8 cellular contexts compared by ENCODE assay signal in the genomic region with DNA sequence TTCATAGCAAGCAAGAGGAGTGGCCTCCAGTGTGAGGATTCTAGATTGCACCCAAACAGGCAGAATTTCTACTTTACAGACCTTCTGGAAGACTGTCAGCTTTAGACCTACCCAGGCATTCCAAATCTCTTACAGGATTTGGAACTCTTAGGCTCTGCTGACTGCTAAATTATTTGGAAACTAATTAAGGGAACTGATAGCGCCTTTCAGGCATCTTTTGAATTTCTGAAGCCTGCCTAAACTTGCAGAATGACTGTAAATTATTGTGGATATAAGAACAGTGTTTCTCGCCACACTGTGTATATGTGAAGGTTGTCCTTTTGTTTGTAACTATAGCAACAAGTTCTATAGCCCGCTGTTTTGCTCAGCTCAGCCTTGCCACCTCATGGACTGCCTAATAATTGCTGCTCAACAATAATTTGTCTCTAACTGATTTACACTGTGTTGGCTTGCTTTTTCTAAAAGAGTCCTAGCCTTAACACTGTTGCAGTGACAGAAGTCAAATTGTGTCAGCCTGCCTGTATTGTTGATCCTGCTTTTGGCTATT. TPM values are rescaled to one million over a fixed set of nuclear protein-coding genes. Genes with fewer than 3 reads are reported as not detected.
DNase-seq lines count a peak whose midpoint lies in the region; ATAC-seq and TF ChIP-seq lines count a peak whose summit lies in the region.
"Not testable (repeated sequence)": the region's sequence is repeated elsewhere in the genome, so short reads cannot be mapped to it uniquely, and the experiment has no call there.
"Had no signal": no experiment of that assay in that cellular context is flagged by ENCODE, and none has a peak within 500 bp of the region (broad histone marks: within the 10 kb centered on the region; RNA-seq: fewer than 3 reads in every experiment).

No MANE protein-coding gene starts in this region.

- not testable (repeated sequence) for H3K4me3 Mint-ChIP-seq in central memory CD8-positive, alpha-beta T cell

- H3K27ac ChIP-seq in RWPE2 (ENCODE audit: poor library complexity, severe bottlenecking): not testable (repeated sequence)

- H3K4me1 ChIP-seq in RWPE2 (ENCODE audit: insufficient read depth, poor library complexity, severe bottlenecking): peaks cover 14% of the 10 kb centered on the region

- not testable (repeated sequence) for DNase-seq in RWPE2 (ENCODE audit: low spot score); central memory CD8-positive, alpha-beta T cell (ENCODE audit: low spot score in 2 of 2)
- DNase-seq in myocyte (ENCODE audit: low read depth): peak; percentile 3

- not testable (repeated sequence) for H3K27me3 ChIP-seq in RWPE2 (ENCODE audit: insufficient read depth, poor library complexity, severe bottlenecking)

- H3K27ac Mint-ChIP-seq in central memory CD8-positive, alpha-beta T cell (ENCODE audit: low read depth): not testable (repeated sequence)

- H3K4me1 Mint-ChIP-seq in central memory CD8-positive, alpha-beta T cell: not testable (repeated sequence)

- H3K36me3 ChIP-seq in RWPE2 (ENCODE audit: low read depth): not testable (repeated sequence)

- H3K4me3 ChIP-seq in RWPE2 (ENCODE audit: severe bottlenecking): not testable (repeated sequence)

- ATAC-seq in GM18519 (IDR thresholded peaks at IDR 0.05; ENCODE audit: low FRiP score, unreplicated experiment) (peak; percentile 47), GM21515 (IDR thresholded peaks at IDR 0.05; ENCODE audit: unreplicated experiment) (peak; percentile 43), HG02943 (IDR thresholded peaks at IDR 0.05; ENCODE audit: low read depth, unreplicated experiment) (peak; percentile 57), HG03520 (IDR thresholded peaks at IDR 0.05; ENCODE audit: unreplicated experiment) (peak; percentile 66), RWPE2 (ENCODE audit: low read depth) (peak; percentile 64)
- peak; percentile 82 for ATAC-seq in central memory CD8-positive, alpha-beta T cell (replicated peaks; ENCODE audit: extremely low read depth, poor library complexity, severe bottlenecking)

- TF ChIP-seq CTCF in RWPE2 (IDR thresholded peaks at IDR 0.05; ENCODE audit: poor library complexity, severe bottlenecking): not testable (repeated sequence)

- not testable (repeated sequence) for H3K9me3 ChIP-seq in RWPE2 (ENCODE audit: severe bottlenecking)

- not testable (repeated sequence) for H3K36me3 Mint-ChIP-seq in central memory CD8-positive, alpha-beta T cell (ENCODE audit: insufficient read depth)

- not testable (repeated sequence) for H3K9me3 Mint-ChIP-seq in central memory CD8-positive, alpha-beta T cell

- not testable (repeated sequence) for H3K27me3 Mint-ChIP-seq in central memory CD8-positive, alpha-beta T cell

RNA-seq across cellular contexts. Expression of gene CCDC146, which starts 32.6 kb away (rescaled TPM):
- total RNA-seq in myocyte: 2.3 and 3.4 TPM in 2 replicates
- 1.7 TPM for polyA plus RNA-seq in myocyte (2012)

RNA-seq across cellular contexts. Expression of gene FGL2, which starts 44.6 kb away (rescaled TPM):
- total RNA-seq in myocyte: 7.5 and 9.1 TPM in 2 replicates
- polyA plus RNA-seq in myocyte (2012): 3.0 TPM
- total RNA-seq: neural crest cell had no signal
